ENCODE assay signal across 1 cellular context in genomic region chr7:23524473-23524872, GRCh38.
TF ChIP-seq lines count a peak whose summit lies in the region.

No MANE protein-coding gene starts in this region.

TF ChIP-seq in WTC11, 78 proteins besides CTCF, POLR2A, EP300 and RAD21 (continued from another document):
- TF ChIP-seq, protein P1, sequence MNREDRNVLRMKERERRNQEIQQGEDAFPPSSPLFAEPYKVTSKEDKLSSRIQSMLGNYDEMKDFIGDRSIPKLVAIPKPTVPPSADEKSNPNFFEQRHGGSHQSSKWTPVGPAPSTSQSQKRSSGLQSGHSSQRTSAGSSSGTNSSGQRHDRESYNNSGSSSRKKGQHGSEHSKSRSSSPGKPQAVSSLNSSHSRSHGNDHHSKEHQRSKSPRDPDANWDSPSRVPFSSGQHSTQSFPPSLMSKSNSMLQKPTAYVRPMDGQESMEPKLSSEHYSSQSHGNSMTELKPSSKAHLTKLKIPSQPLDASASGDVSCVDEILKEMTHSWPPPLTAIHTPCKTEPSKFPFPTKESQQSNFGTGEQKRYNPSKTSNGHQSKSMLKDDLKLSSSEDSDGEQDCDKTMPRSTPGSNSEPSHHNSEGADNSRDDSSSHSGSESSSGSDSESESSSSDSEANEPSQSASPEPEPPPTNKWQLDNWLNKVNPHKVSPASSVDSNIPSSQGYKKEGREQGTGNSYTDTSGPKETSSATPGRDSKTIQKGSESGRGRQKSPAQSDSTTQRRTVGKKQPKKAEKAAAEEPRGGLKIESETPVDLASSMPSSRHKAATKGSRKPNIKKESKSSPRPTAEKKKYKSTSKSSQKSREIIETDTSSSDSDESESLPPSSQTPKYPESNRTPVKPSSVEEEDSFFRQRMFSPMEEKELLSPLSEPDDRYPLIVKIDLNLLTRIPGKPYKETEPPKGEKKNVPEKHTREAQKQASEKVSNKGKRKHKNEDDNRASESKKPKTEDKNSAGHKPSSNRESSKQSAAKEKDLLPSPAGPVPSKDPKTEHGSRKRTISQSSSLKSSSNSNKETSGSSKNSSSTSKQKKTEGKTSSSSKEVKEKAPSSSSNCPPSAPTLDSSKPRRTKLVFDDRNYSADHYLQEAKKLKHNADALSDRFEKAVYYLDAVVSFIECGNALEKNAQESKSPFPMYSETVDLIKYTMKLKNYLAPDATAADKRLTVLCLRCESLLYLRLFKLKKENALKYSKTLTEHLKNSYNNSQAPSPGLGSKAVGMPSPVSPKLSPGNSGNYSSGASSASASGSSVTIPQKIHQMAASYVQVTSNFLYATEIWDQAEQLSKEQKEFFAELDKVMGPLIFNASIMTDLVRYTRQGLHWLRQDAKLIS (CRISPR knock-in tag; IDR thresholded peaks at IDR 0.05; ENCODE audit: borderline replicate concordance): no peak
- TF ChIP-seq ETV6 (CRISPR knock-in tag; IDR thresholded peaks at IDR 0.05) (no peak), NR1H2 (CRISPR knock-in tag; IDR thresholded peaks at IDR 0.05) (no peak), TCF7 (CRISPR knock-in tag; IDR thresholded peaks at IDR 0.05; ENCODE audit: low read depth) (no peak), ZMAT4 (CRISPR knock-in tag; IDR thresholded peaks at IDR 0.05) (no peak)
- TF ChIP-seq, protein P2, sequence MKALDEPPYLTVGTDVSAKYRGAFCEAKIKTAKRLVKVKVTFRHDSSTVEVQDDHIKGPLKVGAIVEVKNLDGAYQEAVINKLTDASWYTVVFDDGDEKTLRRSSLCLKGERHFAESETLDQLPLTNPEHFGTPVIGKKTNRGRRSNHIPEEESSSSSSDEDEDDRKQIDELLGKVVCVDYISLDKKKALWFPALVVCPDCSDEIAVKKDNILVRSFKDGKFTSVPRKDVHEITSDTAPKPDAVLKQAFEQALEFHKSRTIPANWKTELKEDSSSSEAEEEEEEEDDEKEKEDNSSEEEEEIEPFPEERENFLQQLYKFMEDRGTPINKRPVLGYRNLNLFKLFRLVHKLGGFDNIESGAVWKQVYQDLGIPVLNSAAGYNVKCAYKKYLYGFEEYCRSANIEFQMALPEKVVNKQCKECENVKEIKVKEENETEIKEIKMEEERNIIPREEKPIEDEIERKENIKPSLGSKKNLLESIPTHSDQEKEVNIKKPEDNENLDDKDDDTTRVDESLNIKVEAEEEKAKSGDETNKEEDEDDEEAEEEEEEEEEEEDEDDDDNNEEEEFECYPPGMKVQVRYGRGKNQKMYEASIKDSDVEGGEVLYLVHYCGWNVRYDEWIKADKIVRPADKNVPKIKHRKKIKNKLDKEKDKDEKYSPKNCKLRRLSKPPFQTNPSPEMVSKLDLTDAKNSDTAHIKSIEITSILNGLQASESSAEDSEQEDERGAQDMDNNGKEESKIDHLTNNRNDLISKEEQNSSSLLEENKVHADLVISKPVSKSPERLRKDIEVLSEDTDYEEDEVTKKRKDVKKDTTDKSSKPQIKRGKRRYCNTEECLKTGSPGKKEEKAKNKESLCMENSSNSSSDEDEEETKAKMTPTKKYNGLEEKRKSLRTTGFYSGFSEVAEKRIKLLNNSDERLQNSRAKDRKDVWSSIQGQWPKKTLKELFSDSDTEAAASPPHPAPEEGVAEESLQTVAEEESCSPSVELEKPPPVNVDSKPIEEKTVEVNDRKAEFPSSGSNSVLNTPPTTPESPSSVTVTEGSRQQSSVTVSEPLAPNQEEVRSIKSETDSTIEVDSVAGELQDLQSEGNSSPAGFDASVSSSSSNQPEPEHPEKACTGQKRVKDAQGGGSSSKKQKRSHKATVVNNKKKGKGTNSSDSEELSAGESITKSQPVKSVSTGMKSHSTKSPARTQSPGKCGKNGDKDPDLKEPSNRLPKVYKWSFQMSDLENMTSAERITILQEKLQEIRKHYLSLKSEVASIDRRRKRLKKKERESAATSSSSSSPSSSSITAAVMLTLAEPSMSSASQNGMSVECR (CRISPR knock-in tag; IDR thresholded peaks at IDR 0.05; ENCODE audit: borderline replicate concordance): no peak
- TF ChIP-seq, protein P3, sequence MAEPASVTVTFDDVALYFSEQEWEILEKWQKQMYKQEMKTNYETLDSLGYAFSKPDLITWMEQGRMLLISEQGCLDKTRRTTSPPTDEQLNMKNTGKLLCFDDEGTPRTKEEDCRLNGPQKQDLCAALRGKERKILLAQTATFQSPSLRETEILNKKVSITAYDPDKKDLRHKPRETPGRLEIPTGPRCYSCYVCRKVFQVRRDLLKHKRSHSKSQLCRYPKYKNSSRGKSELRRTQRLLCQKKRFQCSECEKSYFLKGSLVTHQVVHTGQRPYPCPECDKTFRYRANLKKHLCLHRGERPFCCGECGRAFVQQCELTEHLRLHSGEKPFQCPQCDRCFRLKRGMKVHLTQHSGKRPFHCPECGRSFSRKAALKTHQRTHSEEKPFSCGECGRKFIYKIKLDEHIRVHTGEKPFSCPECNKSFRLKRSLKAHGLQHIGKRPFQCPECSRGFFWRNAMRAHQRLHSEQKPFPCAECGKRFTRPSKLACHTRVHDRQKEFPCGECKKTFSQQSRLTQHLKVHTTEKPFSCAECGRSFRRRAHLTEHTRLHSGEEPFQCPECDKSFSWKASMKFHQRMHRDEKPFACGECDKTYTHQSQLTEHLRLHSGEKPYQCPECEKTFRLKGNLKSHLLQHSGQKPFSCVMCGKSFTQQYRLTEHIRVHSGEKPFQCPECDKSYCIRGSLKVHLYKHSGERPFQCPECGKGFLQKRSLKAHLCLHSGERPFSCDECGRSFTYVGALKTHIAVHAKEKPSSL (CRISPR knock-in tag; conservative IDR thresholded peaks at IDR 0.05): no peak
TF ChIP-seq in WTC11: peak in this region for 0.
